Comparison of ENCODE assay signal across 8 cellular contexts in genomic region chr1:92784639-92785500, GRCh38. TPM values are rescaled to one million over a fixed set of nuclear protein-coding genes. Genes with fewer than 3 reads are reported as not detected.
A peak's percentile ranks its signal among the peaks of the same experiment; 100 is the strongest.
DNase-seq lines count a peak whose midpoint lies in the region; ATAC-seq and TF ChIP-seq lines count a peak whose summit lies in the region.

TSS of gene EVI5 (minus strand) at chr1:92785108. CDS start at chr1:92736546, 48,562 bp downstream.

- 0% methylated on average over 23 to 94 of the region's 94 CpGs for WGBS in adrenal gland, 4 donors
- WGBS in heart left ventricle, 4 donors: 0 to 1% (median 1%) methylated on average over 43 to 94 of the region's 94 CpGs

- H3K27me3 ChIP-seq in adrenal gland (no peaks in the 10 kb centered on the region), heart left ventricle (peaks cover 0 to 3% (median 0%) of the 10 kb centered on the region in 9 donors)

- peak within 1 kb of the TSS; percentile 94 for H3K27ac Mint-ChIP-seq in type B pancreatic cell

- intact Hi-C loops in adrenal gland (cut with DNase I) (no loop called here), heart left ventricle (cut with DNase I) (loop anchor here in 4 of 10 donors (2.0 to 5.0 kb wide), 5 partner anchors 20 to 48 kb away; partner anchors contain the start of gene RPL5 (in 3 of the 4))

- H3K4me1 ChIP-seq in adrenal gland (replicated peaks in 1 of 2) (peaks cover 13 to 28% of the 10 kb centered on the region in 2 donors), heart left ventricle (peaks cover 0 to 39% (median 20%) of the 10 kb centered on the region in 12 donors)

- H3K36me3 Mint-ChIP-seq in type B pancreatic cell: peaks cover 5% of the 10 kb centered on the region

- TF ChIP-seq CTCF in GM12875 (IDR thresholded peaks at IDR 0.05; ENCODE audit: borderline replicate concordance, insufficient read depth, low read depth, low read length) (no peak), adrenal gland (IDR thresholded peaks at IDR 0.05) (peak in 1 of 6 experiments; percentile 30), heart left ventricle (IDR thresholded peaks at IDR 0.05) (peak in 4 of 12 donors; percentile 18 to 51 (median 30)), type B pancreatic cell (conservative IDR thresholded peaks at IDR 0.05) (no peak)

- peak within 1 kb of the TSS; percentile 93 for H3K4me3 Mint-ChIP-seq in type B pancreatic cell

- DNase-seq in NCI-H1417 (lab: John Stamatoyannopoulos, UW): peak; percentile 93 to 98 (median 96)
- peak; percentile 95 for DNase-seq in SW480 (ENCODE audit: low spot score)
- peak; percentile 93 to 97 (median 96) for DNase-seq in adrenal gland
- DNase-seq in heart left ventricle: peak; percentile 94 to 97 (median 96)
- DNase-seq in pons (ENCODE audit: low spot score): peak; percentile 92
- peak; percentile 96 for DNase-seq in type B pancreatic cell (ENCODE audit: extremely low spot score, unreplicated experiment)

- H3K36me3 ChIP-seq in adrenal gland (replicated peaks in 1 of 2): no peaks in the 10 kb centered on the region
- H3K36me3 ChIP-seq in heart left ventricle: no peaks in the 10 kb centered on the region

- H3K27ac ChIP-seq in adrenal gland (peak within 1 kb of the TSS; percentile 96 to 98 (median 97)), heart left ventricle (peak within 1 kb of the TSS; percentile 94 to 99 (median 97))

- H3K9me3 ChIP-seq in adrenal gland (replicated peaks in 1 of 3) (no peaks in the 10 kb centered on the region), heart left ventricle (no peaks in the 10 kb centered on the region)

- H3K4me1 Mint-ChIP-seq in type B pancreatic cell (ENCODE audit: unreplicated experiment): peaks cover 23% of the 10 kb centered on the region

- peaks cover 6% of the 10 kb centered on the region for H3K27me3 Mint-ChIP-seq in type B pancreatic cell

- peak; percentile 96 for ATAC-seq in HG02763 (IDR thresholded peaks at IDR 0.05; ENCODE audit: unreplicated experiment)
- peak; percentile 97 to 98 (median 97) for ATAC-seq in heart left ventricle

- H3K4me3 ChIP-seq in GM12875 (ENCODE audit: low read depth, low read length) (peak within 1 kb of the TSS; percentile 77), adrenal gland (peak within 1 kb of the TSS; percentile 63 to 95 (median 86)), heart left ventricle (peak within 1 kb of the TSS; percentile 64 to 95 (median 81))

- TF ChIP-seq POLR2A in adrenal gland (IDR thresholded peaks at IDR 0.05) (peak; percentile 81 to 89), heart left ventricle (IDR thresholded peaks at IDR 0.05) (peak in 1 of 2 donors; percentile 73)

- no peaks in the 10 kb centered on the region for H3K9me3 Mint-ChIP-seq in type B pancreatic cell

RNA-seq across cellular contexts. Expression of gene EVI5, which starts in this region (rescaled TPM):
- 10 to 100 TPM; 33.0 to 63.1 (median 47.5) TPM for total RNA-seq in adrenal gland
- polyA plus RNA-seq in adrenal gland: 10 to 100 TPM in 1 of 3 donors, 1 to 10 TPM in 2; 3.6 to 16.4 (median 8.8) TPM
- total RNA-seq in heart left ventricle: 10 to 100 TPM; 16.7 to 34.6 (median 27.3) TPM
- polyA plus RNA-seq in heart left ventricle: 10 to 100 TPM in 1 of 2 donors, 1 to 10 TPM in 1; 3.5 to 14.3 TPM
- 23.6 and 29.6 TPM in 2 replicates for total RNA-seq in type B pancreatic cell (ENCODE audit: low replicate concordance)

Comparison
In these comparisons a context has a peak if more than half of its experiments do, and no peak if none do; other contexts are left out.
1. Peak in every context shown above with its lines: DNase-seq, ATAC-seq, H3K4me3 ChIP-seq and H3K27ac ChIP-seq.